ENCODE assay signal across 13 cellular contexts in the genomic region with DNA sequence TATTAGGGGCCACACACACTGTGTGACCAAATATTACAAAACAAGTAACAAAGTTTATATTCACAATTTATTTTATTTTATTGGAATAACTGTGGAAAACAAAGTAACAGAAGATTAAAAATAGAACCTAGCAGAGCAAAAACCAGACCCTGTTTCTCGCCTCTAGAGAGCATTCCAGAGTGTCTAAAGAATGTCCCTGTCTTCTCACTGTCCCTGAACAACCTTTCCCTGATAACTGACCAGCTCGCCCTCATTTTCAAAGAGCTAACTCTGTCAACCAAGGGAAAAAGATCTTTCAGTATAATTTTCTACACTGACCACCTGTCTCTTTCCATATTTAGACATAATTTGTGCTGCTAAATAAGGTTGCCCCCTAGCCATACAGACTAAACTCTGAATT.
"Had no signal": no experiment of that assay in that cellular context is flagged by ENCODE, and none has a peak within 500 bp of the region (broad histone marks: within the 10 kb centered on the region; RNA-seq: fewer than 3 reads in every experiment).

No MANE protein-coding gene starts in this region.

- H3K9me3 ChIP-seq: mucosa of descending colon, upper lobe of right lung had no signal

- H3K4me3 ChIP-seq: dorsolateral prefrontal cortex, mucosa of descending colon, upper lobe of right lung had no signal

- H3K27me3 ChIP-seq: dorsolateral prefrontal cortex, upper lobe of right lung had no signal

- ATAC-seq: activated T-helper 17 cell treated with anti-CD3 and anti-CD28 coated beads, Interleukin-2, amount 50 U/mL, for 72 hours; mucosa of descending colon; T-helper 17 cell; upper lobe of right lung had no signal

- H3K27ac ChIP-seq: upper lobe of right lung had no signal

- H3K36me3 ChIP-seq: upper lobe of right lung had no signal

- DNase-seq: activated B cell treated with CpG ODN at 0.5 μM for 24 hours; activated CD4-positive, alpha-beta T cell treated with anti-CD3 and anti-CD28 coated beads, Interleukin-2, amount 10 ng/mL, durations not matched to agents 7 days and 5 days; activated naive CD4-positive, alpha-beta T cell treated with anti-CD3 and anti-CD28 coated beads, Interleukin-2, amount 50 U/mL, for 16 hours; activated T-cell treated with anti-CD3 and anti-CD28 coated beads for 4 hours; dorsolateral prefrontal cortex; foreskin melanocyte; hypothalamus; mucosa of descending colon; nephron progenitor cell; small intestine; T-helper 17 cell; upper lobe of right lung had no signal
